In genomic region chr2:11955883-11956282, GRCh38 we compare ENCODE assay signal across 1 cellular context.
TF ChIP-seq lines count a peak whose summit lies in the region.

No MANE protein-coding gene starts in this region.

TF ChIP-seq in GM23338, 12 proteins besides CTCF, POLR2A, EP300 and RAD21:
- TF ChIP-seq ZNF462 (CRISPR knock-in tag; IDR thresholded peaks at IDR 0.05) (no peak), EZH2phosphoT487 (IDR thresholded peaks at IDR 0.05; ENCODE audit: unreplicated experiment) (no peak), ZNF331 (CRISPR knock-in tag; IDR thresholded peaks at IDR 0.05; ENCODE audit: low read depth) (no peak), JUNB (IDR thresholded peaks at IDR 0.05; ENCODE audit: unreplicated experiment) (no peak), REST (IDR thresholded peaks at IDR 0.05; ENCODE audit: unreplicated experiment) (no peak), STAT1 (IDR thresholded peaks at IDR 0.05; ENCODE audit: unreplicated experiment) (no peak), NANOG (IDR thresholded peaks at IDR 0.05; ENCODE audit: borderline replicate concordance) (no peak), ZNF114 (CRISPR knock-in tag; IDR thresholded peaks at IDR 0.05) (no peak), ETS1 (IDR thresholded peaks at IDR 0.05) (no peak)
